In the genomic region with DNA sequence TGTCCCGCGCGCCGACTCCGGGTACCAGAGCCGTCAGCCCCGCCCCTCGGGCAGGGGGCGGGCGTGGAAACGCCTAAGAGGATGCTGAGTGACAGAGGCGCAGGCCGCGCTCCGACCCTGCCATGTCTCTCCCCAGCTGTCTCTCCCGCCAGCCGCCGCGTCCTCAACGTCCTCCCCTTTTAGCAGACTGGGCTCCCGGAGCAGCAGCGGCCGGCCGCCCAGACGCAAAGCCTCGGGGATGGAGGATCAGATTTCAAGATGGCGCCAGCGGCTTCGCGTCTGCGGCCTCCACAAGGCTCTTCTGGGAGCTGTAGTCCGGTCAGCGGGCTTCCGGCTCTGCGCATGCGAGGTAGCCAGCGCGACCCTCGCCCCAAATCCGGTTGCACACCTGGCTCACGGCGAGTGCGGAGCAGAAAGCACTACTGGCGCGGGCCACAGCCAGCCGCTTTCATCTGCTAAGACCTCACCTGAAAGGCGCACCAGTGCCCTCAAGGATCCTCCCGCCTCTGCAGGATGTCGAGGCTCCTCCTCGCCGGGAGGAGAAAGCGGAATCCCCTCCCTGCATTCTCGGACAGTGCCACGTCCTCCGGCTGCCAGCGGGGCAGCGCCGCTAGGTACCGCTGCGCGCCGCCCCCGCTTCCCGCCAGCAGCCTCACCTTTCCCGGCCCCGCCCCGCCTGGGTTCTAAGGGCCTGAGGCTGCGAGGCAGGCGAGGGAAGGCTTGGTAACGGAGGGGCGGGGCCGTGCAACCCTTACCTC, we compare ENCODE assay signal across 8 cellular contexts.
DNase-seq lines count a peak whose midpoint lies in the region; ATAC-seq and TF ChIP-seq lines count a peak whose summit lies in the region.
"Not testable (repeated sequence)": the region's sequence is repeated elsewhere in the genome, so short reads cannot be mapped to it uniquely, and the experiment has no call there.

No MANE protein-coding gene starts in this region.

- H3F3A ChIP-seq in Loucy (ENCODE audit: low read depth); SU-DHL-6 (ENCODE audit: insufficient read depth): not testable (repeated sequence)

- H3K36me3 ChIP-seq in ES-I3 (ENCODE audit: insufficient read depth, low read length); Loucy (ENCODE audit: insufficient read depth, low read length); SU-DHL-6 (ENCODE audit: low read length); neuron (ENCODE audit: insufficient read depth, low read length): not testable (repeated sequence)

- not testable (repeated sequence) for H3K27ac ChIP-seq in SU-DHL-6 (ENCODE audit: low read depth, low read length)

- not testable (repeated sequence) for H3K36me3 Mint-ChIP-seq in HFFc6 (ENCODE audit: low read depth); activated naive CD4-positive, alpha-beta T cell treated with anti-CD3 and anti-CD28 coated beads, Interleukin-2, amount 50 U/mL, for 24 hours

- peak; percentile 78 for DNase-seq in HFFc6
- peak; percentile 60 for DNase-seq in globus pallidus (ENCODE audit: low spot score)
- DNase-seq in stimulated activated naive CD8-positive, alpha-beta T cell treated with anti-CD3 and anti-CD28 coated beads, Interleukin-15, Interleukin-2, amounts not matched to agents 100 U/mL and 50 U/mL, for 24 hours = peak; percentile 68

- H3K27ac Mint-ChIP-seq in HFFc6 = peak overlapping the region; percentile 74
- H3K27ac Mint-ChIP-seq in activated naive CD4-positive, alpha-beta T cell treated with anti-CD3 and anti-CD28 coated beads, Interleukin-2, amount 50 U/mL, for 24 hours = not testable (repeated sequence)

- not testable (repeated sequence) for H3K4me2 ChIP-seq in Loucy (ENCODE audit: low read depth, low read length, poor library complexity, severe bottlenecking); SU-DHL-6 (ENCODE audit: low read depth, low read length, poor library complexity, severe bottlenecking)

- H3K9me2 ChIP-seq in Loucy (replicated peaks; ENCODE audit: low read depth, low read length); SU-DHL-6 (replicated peaks; ENCODE audit: insufficient read depth, low read length): not testable (repeated sequence)

- peak overlapping the region; percentile 82 for H3K4me3 Mint-ChIP-seq in HFFc6
- peak overlapping the region; percentile 63 for H3K4me3 Mint-ChIP-seq in activated naive CD4-positive, alpha-beta T cell treated with anti-CD3 and anti-CD28 coated beads, Interleukin-2, amount 50 U/mL, for 24 hours

- not testable (repeated sequence) for H3K4me1 ChIP-seq in ES-I3 (ENCODE audit: insufficient read depth, low read length); Loucy (ENCODE audit: insufficient read depth, low read length, poor library complexity, severe bottlenecking); neuron (ENCODE audit: insufficient read depth, low read length)

- not testable (repeated sequence) for H3K9me3 ChIP-seq in ES-I3 (ENCODE audit: control insufficient read depth, insufficient read depth, low read length); Loucy (ENCODE audit: insufficient read depth, low read depth, low read length); SU-DHL-6 (ENCODE audit: insufficient read depth, low read length); neuron (ENCODE audit: low read length)

- H3K27me3 ChIP-seq in Loucy (ENCODE audit: insufficient read depth, low read length, poor library complexity, severe bottlenecking); SU-DHL-6 (ENCODE audit: low read length); neuron (ENCODE audit: insufficient read depth, low read length): not testable (repeated sequence)

- ATAC-seq in stimulated activated naive CD8-positive, alpha-beta T cell treated with anti-CD3 and anti-CD28 coated beads, Interleukin-15, Interleukin-2, amounts not matched to agents 100 U/mL and 50 U/mL, for 24 hours = peak; percentile 77

- H3K4me1 Mint-ChIP-seq in HFFc6 (ENCODE audit: low read depth); activated naive CD4-positive, alpha-beta T cell treated with anti-CD3 and anti-CD28 coated beads, Interleukin-2, amount 50 U/mL, for 24 hours: not testable (repeated sequence)

- not testable (repeated sequence) for H3K9me3 Mint-ChIP-seq in HFFc6; activated naive CD4-positive, alpha-beta T cell treated with anti-CD3 and anti-CD28 coated beads, Interleukin-2, amount 50 U/mL, for 24 hours

- not testable (repeated sequence) for H4K20me1 ChIP-seq in Loucy (ENCODE audit: insufficient read depth, low read length, poor library complexity, severe bottlenecking); SU-DHL-6 (ENCODE audit: low read depth, low read length)

- not testable (repeated sequence) for TF ChIP-seq CTCF in HFFc6 (IDR thresholded peaks at IDR 0.05); Loucy (conservative IDR thresholded peaks at IDR 0.05; ENCODE audit: low read length); SU-DHL-6 (IDR thresholded peaks at IDR 0.05; ENCODE audit: insufficient read depth, low read length, poor library complexity, severe bottlenecking)

- H3K27me3 Mint-ChIP-seq in HFFc6 (ENCODE audit: insufficient read depth); activated naive CD4-positive, alpha-beta T cell treated with anti-CD3 and anti-CD28 coated beads, Interleukin-2, amount 50 U/mL, for 24 hours: not testable (repeated sequence)

- H3K9ac ChIP-seq in ES-I3 (ENCODE audit: low read depth, low read length) = peak overlapping the region; percentile 48; the same call in 1 of the 2 replicates
- H3K9ac ChIP-seq in Loucy (ENCODE audit: low read depth, low read length, poor library complexity, severe bottlenecking) = not testable (repeated sequence)
- peak overlapping the region; percentile 33; the same call in 1 of the 2 replicates for H3K9ac ChIP-seq in SU-DHL-6 (ENCODE audit: low read length)

- not testable (repeated sequence) for H3K79me2 ChIP-seq in Loucy (ENCODE audit: insufficient read depth, low read length); SU-DHL-6 (ENCODE audit: insufficient read depth, low read length)

- H3K4me3 ChIP-seq in Loucy (ENCODE audit: low read length, poor library complexity, severe bottlenecking) (peak overlapping the region; percentile 72), SU-DHL-6 (ENCODE audit: insufficient read depth, low read length, poor library complexity, severe bottlenecking) (peak overlapping the region; percentile 51), neuron (ENCODE audit: low read length) (peak overlapping the region; percentile 67)

- peak overlapping the region; percentile 60; the same call in 1 of the 2 replicates for H2AFZ ChIP-seq in Loucy (ENCODE audit: low read length)
- H2AFZ ChIP-seq in SU-DHL-6 (ENCODE audit: low read depth, low read length, severe bottlenecking); neuron (ENCODE audit: low read depth, low read length): not testable (repeated sequence)
